ENCODE assay signal across 13 cellular contexts in the genomic region with DNA sequence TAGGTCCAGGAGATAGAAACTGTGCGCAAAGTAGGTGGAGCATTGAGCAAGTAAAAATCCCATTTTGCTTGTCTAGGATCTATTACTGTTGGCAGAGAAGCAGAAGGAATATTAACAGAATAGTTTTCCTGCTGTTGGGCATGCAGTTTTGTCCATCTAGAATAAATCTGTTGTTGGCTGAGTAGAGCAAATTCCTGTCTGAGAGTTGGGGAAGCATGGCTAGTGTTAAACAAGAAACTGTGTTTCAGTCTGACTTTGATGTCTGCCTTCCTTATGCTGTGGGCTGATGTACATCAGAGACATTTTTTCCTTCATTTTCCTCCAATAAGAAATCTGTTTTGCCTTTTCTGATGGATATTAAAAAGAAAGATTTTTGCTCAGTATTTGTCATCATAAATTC.
A peak's percentile ranks its signal among the peaks of the same experiment; 100 is the strongest.
DNase-seq lines count a peak whose midpoint lies in the region; ATAC-seq and TF ChIP-seq lines count a peak whose summit lies in the region.
"Had no signal": no experiment of that assay in that cellular context is flagged by ENCODE, and none has a peak within 500 bp of the region (broad histone marks: within the 10 kb centered on the region; RNA-seq: fewer than 3 reads in every experiment).

No MANE protein-coding gene starts in this region.

- H3K4me1 ChIP-seq in right atrium auricular region (peaks cover 0 to 28% of the 10 kb centered on the region in 2 donors), vagina (peaks cover 52% of the 10 kb centered on the region)

- H3K4me3 Mint-ChIP-seq in memory B cell: no peak overlapping the region
- H3K4me3 Mint-ChIP-seq: neural crest cell had no signal

- H3K36me3 ChIP-seq in right atrium auricular region (no peaks in the 10 kb centered on the region), brain microvascular endothelial cell (replicated peaks) (no peaks in the 10 kb centered on the region), vagina (no peaks in the 10 kb centered on the region)

- in situ Hi-C loops in brain microvascular endothelial cell (cut with HindIII; ENCODE audit: low pct_ligation_motif_present, low sequenced_read_pairs): no loop called here

- no peaks in the 10 kb centered on the region for H3K27me3 Mint-ChIP-seq in memory B cell

- no peak for TF ChIP-seq POLR2A in vagina (IDR thresholded peaks at IDR 0.05)

- H3K9me3 ChIP-seq in right atrium auricular region (no peaks in the 10 kb centered on the region), vagina (no peaks in the 10 kb centered on the region)

- H3K27me3 ChIP-seq in right atrium auricular region: no peaks in the 10 kb centered on the region
- no peaks in the 10 kb centered on the region for H3K27me3 ChIP-seq in brain microvascular endothelial cell (replicated peaks)
- no peaks in the 10 kb centered on the region for H3K27me3 ChIP-seq in vagina
- H3K27me3 ChIP-seq: BLaER1 treated with 17β-estradiol and CSF1 and Interleukin-3, amounts not matched to agents 10 nM and 100 nM had no signal

- H3K27ac ChIP-seq in right atrium auricular region (peak overlapping the region in 1 of 2 donors; percentile 30), brain microvascular endothelial cell (peak overlapping the region; percentile 19), vagina (peak overlapping the region; percentile 51)

- no peaks in the 10 kb centered on the region for H3K9me3 Mint-ChIP-seq in memory B cell
- H3K9me3 Mint-ChIP-seq: neural crest cell had no signal

- TF ChIP-seq CTCF in right atrium auricular region (IDR thresholded peaks at IDR 0.05) (no peak), brain microvascular endothelial cell (IDR thresholded peaks at IDR 0.05; ENCODE audit: low read depth, low read length, missing control alignments) (no peak), vagina (IDR thresholded peaks at IDR 0.05) (no peak)

- peaks cover 5% of the 10 kb centered on the region for H3K36me3 Mint-ChIP-seq in memory B cell

- ATAC-seq in left ventricle myocardium superior: peak; percentile 19
- ATAC-seq in memory B cell (ENCODE audit: low read depth): no peak

- H3K4me3 ChIP-seq in right atrium auricular region (no peak overlapping the region), brain microvascular endothelial cell (ENCODE audit: low read depth, low read length) (no peak overlapping the region), vagina (peak overlapping the region in 1 of 2 donors; percentile 24)
- H3K4me3 ChIP-seq: BLaER1 treated with 17β-estradiol and CSF1 and Interleukin-3, amounts not matched to agents 10 nM and 100 nM had no signal

- peaks cover 19% of the 10 kb centered on the region for H3K4me1 Mint-ChIP-seq in memory B cell

- intact Hi-C loops in left ventricle myocardium superior (cut with micrococcal nuclease): no loop called here
- intact Hi-C loops in vagina (cut with DNase I): no loop called here

- DNase-seq in left ventricle myocardium superior (no peak), right atrium auricular region (ENCODE audit: low spot score) (no peak), brain microvascular endothelial cell (no peak), memory B cell (ENCODE audit: low spot score in 2 of 2) (no peak), vagina (ENCODE audit: extremely low spot score in 2 of 2) (no peak), RKO (ENCODE audit: low spot score) (no peak), LoVo (ENCODE audit: low spot score) (no peak), NCI-H2171 treated with DMSO at 0.1 percent for 48 hours (lab: John Stamatoyannopoulos, UW) (no peak)
- DNase-seq: caudate nucleus; NCI-H524; stimulated activated CD4-positive, alpha-beta T cell treated with anti-CD3 and anti-CD28 coated beads, Interleukin-2, amount 100 ng/mL, for 48 hours had no signal

- H3K27ac Mint-ChIP-seq in memory B cell: peak overlapping the region; percentile 7
